11 cellular contexts compared by ENCODE assay signal in genomic region chr6:136103763-136104311, GRCh38.
DNase-seq lines count a peak whose midpoint lies in the region; ATAC-seq, FAIRE-seq and TF ChIP-seq lines count a peak whose summit lies in the region.
"Had no signal": no experiment of that assay in that cellular context is flagged by ENCODE, and none has a peak within 500 bp of the region (broad histone marks: within the 10 kb centered on the region; RNA-seq: fewer than 3 reads in every experiment).

No MANE protein-coding gene starts in this region.

- H3K36me3 Mint-ChIP-seq in activated CD4-positive, alpha-beta T cell treated with anti-CD3 and anti-CD28 coated beads for 36 hours (ENCODE audit: low read depth) = no peaks in the 10 kb centered on the region
- H3K36me3 Mint-ChIP-seq: natural killer cell had no signal

- no peak overlapping the region for H3K27ac Mint-ChIP-seq in activated CD4-positive, alpha-beta T cell treated with anti-CD3 and anti-CD28 coated beads for 36 hours
- H3K27ac Mint-ChIP-seq: natural killer cell had no signal

- in situ Hi-C loops in G401 (cut with HindIII; ENCODE audit: low sequenced_read_pairs) = no loop called here

- peaks cover 2% of the 10 kb centered on the region for H3K27me3 Mint-ChIP-seq in activated CD4-positive, alpha-beta T cell treated with anti-CD3 and anti-CD28 coated beads for 36 hours

- H3K9ac ChIP-seq in kidney (ENCODE audit: low read length in 2 of 2) = no peak overlapping the region
- H3K9ac ChIP-seq: BLaER1 had no signal

- TF ChIP-seq CTCF in kidney (IDR thresholded peaks at IDR 0.05; ENCODE audit: borderline replicate concordance, extremely low read depth, insufficient read depth) = no peak
- no peak for TF ChIP-seq CTCF in prostate gland (IDR thresholded peaks at IDR 0.05)

- peak overlapping the region; percentile 61 to 84 for H3K27ac ChIP-seq in kidney (ENCODE audit: low read depth in 2 of 2, low read length in 2 of 2)
- H3K27ac ChIP-seq in prostate gland = peak overlapping the region; percentile 39 to 44
- H3K27ac ChIP-seq: BLaER1, epithelial cell of prostate had no signal

- intact Hi-C loops in kidney (cut with DNase I) = no loop called here
- intact Hi-C loops in prostate gland (cut with DNase I) = loop anchor here (5.0 kb wide), 1 partner anchor 67 kb away; no protein-coding TSS in a partner anchor
- intact Hi-C loops in activated CD4-positive, alpha-beta T cell treated with anti-CD3 and anti-CD28 coated beads for 36 hours (cut with DNase I, micrococcal nuclease) = no loop called here

- H3K9me3 Mint-ChIP-seq in activated CD4-positive, alpha-beta T cell treated with anti-CD3 and anti-CD28 coated beads for 36 hours (ENCODE audit: low read depth) = no peaks in the 10 kb centered on the region
- H3K9me3 Mint-ChIP-seq: natural killer cell had no signal

- POLR2A ChIA-PET in activated CD4-positive, alpha-beta T cell treated with anti-CD3 and anti-CD28 coated beads for 36 hours (lab: Charles Lee) = no interaction called here

- H3K4me1 ChIP-seq in kidney (ENCODE audit: control insufficient read depth in 1 of 2, insufficient read depth in 1 of 2, low read depth in 1 of 2, low read length in 2 of 2) = peaks cover 9 to 16% of the 10 kb centered on the region in 2 donors
- H3K4me1 ChIP-seq in prostate gland (replicated peaks) = no peaks in the 10 kb centered on the region
- H3K4me1 ChIP-seq: BLaER1 had no signal

- H3K9me3 ChIP-seq in kidney (ENCODE audit: control insufficient read depth in 1 of 2, low read length in 2 of 2) (no peaks in the 10 kb centered on the region), prostate gland (no peaks in the 10 kb centered on the region)
- H3K9me3 ChIP-seq: BLaER1 had no signal

- CTCF ChIA-PET in activated CD4-positive, alpha-beta T cell treated with anti-CD3 and anti-CD28 coated beads for 36 hours (lab: Charles Lee) = interaction anchor here (0.5 to 1.2 kb wide), 3 partner anchors 13 to 123 kb away, joined by 3 read pairs; no protein-coding TSS in a partner anchor

- DNase-seq in G401 (ENCODE audit: low spot score) (peak; percentile 12), ecto neural progenitor cell (ENCODE audit: low spot score) (peak; percentile 54), kidney (peak; percentile 83), prostate gland (ENCODE audit: low spot score) (no peak), NCI-H2029 treated with DMSO at 0.1 percent for 48 hours (lab: John Stamatoyannopoulos, UW) (no peak), activated T-cell treated with anti-CD3 and anti-CD28 coated beads for 4 hours (no peak), NOMO-1 treated with DMSO at 0.1 percent for 48 hours (lab: John Stamatoyannopoulos, UW; ENCODE audit: unreplicated experiment) (no peak)
- DNase-seq in activated CD4-positive, alpha-beta T cell treated with anti-CD3 and anti-CD28 coated beads for 36 hours = no peak
- DNase-seq: natural killer cell had no signal

- FAIRE-seq in kidney (lab: Jason Lieb, UNC) = no peak

- H3K36me3 ChIP-seq in kidney (ENCODE audit: control insufficient read depth in 1 of 2, insufficient read depth in 2 of 2, low read length in 2 of 2) (no peaks in the 10 kb centered on the region), prostate gland (no peaks in the 10 kb centered on the region)
- H3K36me3 ChIP-seq: BLaER1 had no signal

- H3K4me3 ChIP-seq in kidney (ENCODE audit: low read length in 2 of 2) (no peak overlapping the region), prostate gland (no peak overlapping the region)
- H3K4me3 ChIP-seq: BLaER1 had no signal

- TF ChIP-seq POLR2A in prostate gland (IDR thresholded peaks at IDR 0.05) = no peak

- WGBS in prostate gland = 58% methylated on average over 7 of the region's 7 CpGs

- ATAC-seq in activated CD4-positive, alpha-beta T cell treated with anti-CD3 and anti-CD28 coated beads for 36 hours = no peak
- ATAC-seq: natural killer cell had no signal

- H3K4me3 Mint-ChIP-seq in activated CD4-positive, alpha-beta T cell treated with anti-CD3 and anti-CD28 coated beads for 36 hours = no peak overlapping the region
- H3K4me3 Mint-ChIP-seq: natural killer cell had no signal

- no peaks in the 10 kb centered on the region for H3K4me1 Mint-ChIP-seq in activated CD4-positive, alpha-beta T cell treated with anti-CD3 and anti-CD28 coated beads for 36 hours
- H3K4me1 Mint-ChIP-seq: natural killer cell had no signal

- H3K27me3 ChIP-seq in prostate gland (replicated peaks; ENCODE audit: insufficient read depth) = no peaks in the 10 kb centered on the region
- H3K27me3 ChIP-seq: BLaER1 had no signal

Comparison
In these comparisons a context has a peak if more than half of its experiments do, and no peak if none do; other contexts are left out.
1. DNase-seq: peak in G401 (single experiment), ecto neural progenitor cell (single experiment) and kidney (single experiment); none in prostate gland (single experiment), NCI-H2029 treated with DMSO at 0.1 percent for 48 hours (single experiment), activated T-cell treated with anti-CD3 and anti-CD28 coated beads for 4 hours (single experiment), activated CD4-positive, alpha-beta T cell treated with anti-CD3 and anti-CD28 coated beads for 36 hours (single experiment) and NOMO-1 treated with DMSO at 0.1 percent for 48 hours (single experiment).